ENCODE assay signal across 7 cellular contexts in the genomic region with DNA sequence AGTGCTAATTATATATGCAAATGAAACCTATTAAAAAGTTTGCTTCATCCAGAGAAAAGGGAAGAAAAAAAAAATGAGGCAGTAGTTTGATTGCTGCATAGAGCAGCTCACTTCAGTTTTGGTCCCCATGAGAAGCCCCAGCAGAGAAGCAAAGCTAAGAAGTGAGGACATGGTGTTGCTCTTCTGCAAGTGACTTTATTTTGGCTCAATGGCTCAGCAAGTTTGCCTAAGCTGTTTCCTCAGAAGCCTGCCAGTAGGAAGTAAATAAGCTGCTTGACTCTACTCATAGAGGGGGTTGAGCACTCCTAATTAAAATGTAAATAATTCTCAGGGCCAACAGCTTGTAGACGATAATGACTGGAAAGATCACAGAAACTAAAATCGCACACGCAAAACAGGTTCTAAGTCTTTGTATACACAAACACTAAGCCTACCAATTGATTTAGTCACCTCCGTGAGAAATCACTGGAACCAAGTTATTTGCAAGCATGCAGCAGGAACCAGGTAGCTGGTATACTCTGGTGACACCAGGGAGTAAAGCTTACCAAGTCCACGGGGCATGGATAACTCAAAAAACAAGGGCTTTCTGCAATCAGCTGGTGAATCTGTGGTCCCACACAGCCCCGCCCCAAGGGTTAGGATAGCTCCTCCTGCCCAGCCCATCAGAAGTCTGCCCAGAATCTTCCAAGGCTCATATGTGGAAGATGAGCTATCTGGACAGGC. TPM values are rescaled to one million over a fixed set of nuclear protein-coding genes. Genes with fewer than 3 reads are reported as not detected.
A peak's percentile ranks its signal among the peaks of the same experiment; 100 is the strongest.
DNase-seq lines count a peak whose midpoint lies in the region; ATAC-seq and TF ChIP-seq lines count a peak whose summit lies in the region.

No MANE protein-coding gene starts in this region.

- ATAC-seq in GM18499 (IDR thresholded peaks at IDR 0.05; ENCODE audit: insufficient read depth, unreplicated experiment) (peak; percentile 3), Panc1 (peak; percentile 81), upper lobe of right lung (peak; percentile 86)

- TF ChIP-seq CTCF in Panc1 (IDR thresholded peaks at IDR 0.05) (no peak), fibroblast of villous mesenchyme (IDR thresholded peaks at IDR 0.05; ENCODE audit: insufficient read depth, low read depth, low read length) (no peak), upper lobe of right lung (IDR thresholded peaks at IDR 0.05) (no peak)

- H3K36me3 ChIP-seq in Panc1 (ENCODE audit: control insufficient read depth, insufficient read depth, low read length) (no peaks in the 10 kb centered on the region), upper lobe of right lung (no peaks in the 10 kb centered on the region)

- BruUV-seq in Panc1 (replicated peaks; lab: Mats Ljungman, UMichigan): no TSS peak

- H3K4me1 ChIP-seq in Panc1 (ENCODE audit: control insufficient read depth, insufficient read depth, low read length) (peaks cover 18% of the 10 kb centered on the region), upper lobe of right lung (peaks cover 20% of the 10 kb centered on the region)

- H3K4me3 ChIP-seq in Panc1 (ENCODE audit: low read depth in 2 of 2, low read length in 2 of 2) (peak overlapping the region in 1 of 2 experiments; percentile 29; a peak in 2 of 4 replicates), fibroblast of villous mesenchyme (ENCODE audit: low read depth, low read length) (no peak overlapping the region), upper lobe of right lung (no peak overlapping the region)

- DNase-seq in H4 (ENCODE audit: low spot score) (peak; percentile 34), Panc1 (ENCODE audit: low read depth, low spot score) (peak; percentile 73), fibroblast of villous mesenchyme (ENCODE audit: low read depth) (peak; percentile 69), upper lobe of right lung (no peak), cerebellar cortex (ENCODE audit: low spot score) (no peak)
- no peak for DNase-seq in activated CD8-positive, alpha-beta memory T cell treated with anti-CD3 and anti-CD28 coated beads, Interleukin-2, amount 50 U/mL, for 48 hours

- intact Hi-C loops in Panc1 (cut with micrococcal nuclease; ENCODE audit: unreplicated experiment) (no loop called here), upper lobe of right lung (cut with DNase I) (no loop called here)

- POLR2A ChIA-PET in Panc1 (lab: Charles Lee): interaction anchor here (0.9 kb wide), 1 partner anchor 40 kb away, joined by 3 read pairs; a partner anchor contains a TSS

- H3K27ac ChIP-seq in Panc1 (ENCODE audit: low read length) (peak overlapping the region; percentile 27), upper lobe of right lung (peak overlapping the region; percentile 60)

- H3K9me3 ChIP-seq in Panc1 (ENCODE audit: control insufficient read depth, insufficient read depth, low read depth, low read length) (no peaks in the 10 kb centered on the region), upper lobe of right lung (no peaks in the 10 kb centered on the region)

- in situ Hi-C loops in Panc1 (cut with HindIII; ENCODE audit: low pct_unique_long_range_greater_than_20kb, low sequenced_read_pairs): no loop called here

- CTCF ChIA-PET in Panc1 (lab: Charles Lee): interaction anchor here (0.6 kb wide), 1 partner anchor 23 kb away, joined by 5 read pairs; no protein-coding TSS in a partner anchor

- H3K27me3 ChIP-seq in Panc1 (ENCODE audit: control insufficient read depth, insufficient read depth, low read length) (no peaks in the 10 kb centered on the region), upper lobe of right lung (no peaks in the 10 kb centered on the region)

RNA-seq across cellular contexts. Expression of a gene that starts 39.7 kb away (rescaled TPM):
- 17.9 and 19.8 TPM in 2 replicates for total RNA-seq in H4 (2014; rRNA removed; shearing (Covaris generic))
- 38.7 TPM for total RNA-seq in Panc1 (2021; ENCODE audit: unreplicated experiment)
- 10.0 TPM for polyA plus RNA-seq in Panc1 (2012; ENCODE audit: insufficient read length)
- 66.7 and 308 TPM in 2 replicates for total RNA-seq in fibroblast of villous mesenchyme
- total RNA-seq in upper lobe of right lung: 50.2 TPM

Comparison
In these comparisons a context has a peak if more than half of its experiments do, and no peak if none do; other contexts are left out.
1. ATAC-seq: peak in every context shown above with its lines; median percentile 86 in upper lobe of right lung; 81 in Panc1; 3 in GM18499.
2. DNase-seq: peak in H4 (single experiment), Panc1 (single experiment) and fibroblast of villous mesenchyme (single experiment); none in upper lobe of right lung (single experiment), activated CD8-positive, alpha-beta memory T cell treated with anti-CD3 and anti-CD28 coated beads, Interleukin-2, amount 50 U/mL, for 48 hours (single experiment) and cerebellar cortex (single experiment).